Comparison of ENCODE assay signal across 1 cellular context in the genomic region with DNA sequence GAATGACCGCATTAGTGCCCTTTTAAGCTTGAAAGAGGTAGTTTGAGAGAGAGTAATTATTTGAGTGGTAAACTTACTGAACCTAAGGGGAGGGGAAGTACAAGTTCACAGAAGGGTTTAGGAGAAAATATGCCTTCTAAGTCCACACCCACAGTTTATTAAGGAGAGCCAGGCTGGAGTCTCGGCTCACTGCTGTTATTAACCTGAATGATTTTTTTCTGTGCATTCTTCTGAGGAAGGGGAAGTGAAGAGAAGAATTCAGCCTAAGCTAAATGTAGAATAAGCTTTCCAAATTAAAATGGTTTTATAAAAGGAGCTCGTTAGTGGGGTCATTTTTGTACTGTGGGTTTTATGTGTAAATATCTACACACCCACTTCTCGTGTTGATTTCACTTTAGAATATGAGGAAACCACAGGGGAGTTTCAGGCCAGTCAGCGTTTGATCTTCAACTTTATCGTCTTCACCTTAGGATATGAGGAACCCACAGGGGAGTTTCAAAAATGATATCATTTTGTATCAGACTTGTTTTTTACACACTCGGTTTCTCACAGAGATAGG.
A peak's percentile ranks its signal among the peaks of the same experiment; 100 is the strongest.
TF ChIP-seq lines count a peak whose summit lies in the region.

No MANE protein-coding gene starts in this region.

TF ChIP-seq in GM12878, 131 proteins besides CTCF, POLR2A, EP300 and RAD21 (continues in another document):
- TF ChIP-seq CHD4 (IDR thresholded peaks at IDR 0.05) (no peak), IRF4 (IDR thresholded peaks at IDR 0.05; ENCODE audit: low read depth, low read length) (no peak), SMC3 (IDR thresholded peaks at IDR 0.05; ENCODE audit: borderline replicate concordance, low read length) (no peak), SP1 (IDR thresholded peaks at IDR 0.05; ENCODE audit: low read depth, low read length) (no peak), IKZF2 (IDR thresholded peaks at IDR 0.05) (peak; percentile 53 to 54; a peak in 2 of 4 replicates), ATF7 (IDR thresholded peaks at IDR 0.05; ENCODE audit: low read depth) (peak; percentile 92), NBN (IDR thresholded peaks at IDR 0.05) (0 out of 2 replicates have a peak, but pooled peaks have one; percentile 39), HDAC6 (IDR thresholded peaks at IDR 0.05; ENCODE audit: unreplicated experiment) (no peak), MYC (IDR thresholded peaks at IDR 0.05; ENCODE audit: insufficient read depth, insufficient read length, insufficient replicate concordance, low read length, severe bottlenecking) (no peak), BACH1 (IDR thresholded peaks at IDR 0.05; ENCODE audit: borderline replicate concordance) (no peak), RB1 (IDR thresholded peaks at IDR 0.05; ENCODE audit: borderline replicate concordance) (no peak), NFIC (IDR thresholded peaks at IDR 0.05; ENCODE audit: low read depth, low read length) (peak; percentile 93), ZSCAN29 (IDR thresholded peaks at IDR 0.05) (no peak), JUNB (IDR thresholded peaks at IDR 0.05) (peak; percentile 54), FOXK2 (IDR thresholded peaks at IDR 0.05) (no peak), MTA2 (IDR thresholded peaks at IDR 0.05; ENCODE audit: low read depth) (peak; percentile 93), MXI1 (IDR thresholded peaks at IDR 0.05; ENCODE audit: low read depth, low read length) (no peak), CHD1 (IDR thresholded peaks at IDR 0.05; ENCODE audit: low read depth, low read length) (no peak), NFXL1 (IDR thresholded peaks at IDR 0.05; ENCODE audit: borderline replicate concordance) (no peak), IKZF1 (conservative IDR thresholded peaks at IDR 0.05) (peak; percentile 35), NR2F1 (conservative IDR thresholded peaks at IDR 0.05) (peak; percentile 71), TAF1 (IDR thresholded peaks at IDR 0.05; ENCODE audit: borderline replicate concordance, low read depth, low read length) (no peak), PAX5 (IDR thresholded peaks at IDR 0.05; ENCODE audit: borderline replicate concordance, low read depth, low read length) (no peak), MEF2B (IDR thresholded peaks at IDR 0.05; ENCODE audit: partially characterized antibody, poor library complexity, severe bottlenecking) (peak; percentile 83), POLR2AphosphoS5 (IDR thresholded peaks at IDR 0.05; ENCODE audit: low read length) (0 out of 2 replicates have a peak, but pooled peaks have one; percentile 5), CREM (IDR thresholded peaks at IDR 0.05; ENCODE audit: low read depth) (peak; percentile 72), NR2C1 (IDR thresholded peaks at IDR 0.05) (no peak), TARDBP (IDR thresholded peaks at IDR 0.05; ENCODE audit: borderline replicate concordance) (no peak), RUNX3 (IDR thresholded peaks at IDR 0.05; ENCODE audit: low read length) (peak; percentile 97), RELA (IDR thresholded peaks at IDR 0.05; ENCODE audit: borderline replicate concordance, partially characterized antibody) (no peak)
- TF ChIP-seq, protein P1, sequence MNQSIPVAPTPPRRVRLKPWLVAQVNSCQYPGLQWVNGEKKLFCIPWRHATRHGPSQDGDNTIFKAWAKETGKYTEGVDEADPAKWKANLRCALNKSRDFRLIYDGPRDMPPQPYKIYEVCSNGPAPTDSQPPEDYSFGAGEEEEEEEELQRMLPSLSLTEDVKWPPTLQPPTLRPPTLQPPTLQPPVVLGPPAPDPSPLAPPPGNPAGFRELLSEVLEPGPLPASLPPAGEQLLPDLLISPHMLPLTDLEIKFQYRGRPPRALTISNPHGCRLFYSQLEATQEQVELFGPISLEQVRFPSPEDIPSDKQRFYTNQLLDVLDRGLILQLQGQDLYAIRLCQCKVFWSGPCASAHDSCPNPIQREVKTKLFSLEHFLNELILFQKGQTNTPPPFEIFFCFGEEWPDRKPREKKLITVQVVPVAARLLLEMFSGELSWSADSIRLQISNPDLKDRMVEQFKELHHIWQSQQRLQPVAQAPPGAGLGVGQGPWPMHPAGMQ (IDR thresholded peaks at IDR 0.05; ENCODE audit: borderline replicate concordance), result no peak
- TF ChIP-seq, protein P2, sequence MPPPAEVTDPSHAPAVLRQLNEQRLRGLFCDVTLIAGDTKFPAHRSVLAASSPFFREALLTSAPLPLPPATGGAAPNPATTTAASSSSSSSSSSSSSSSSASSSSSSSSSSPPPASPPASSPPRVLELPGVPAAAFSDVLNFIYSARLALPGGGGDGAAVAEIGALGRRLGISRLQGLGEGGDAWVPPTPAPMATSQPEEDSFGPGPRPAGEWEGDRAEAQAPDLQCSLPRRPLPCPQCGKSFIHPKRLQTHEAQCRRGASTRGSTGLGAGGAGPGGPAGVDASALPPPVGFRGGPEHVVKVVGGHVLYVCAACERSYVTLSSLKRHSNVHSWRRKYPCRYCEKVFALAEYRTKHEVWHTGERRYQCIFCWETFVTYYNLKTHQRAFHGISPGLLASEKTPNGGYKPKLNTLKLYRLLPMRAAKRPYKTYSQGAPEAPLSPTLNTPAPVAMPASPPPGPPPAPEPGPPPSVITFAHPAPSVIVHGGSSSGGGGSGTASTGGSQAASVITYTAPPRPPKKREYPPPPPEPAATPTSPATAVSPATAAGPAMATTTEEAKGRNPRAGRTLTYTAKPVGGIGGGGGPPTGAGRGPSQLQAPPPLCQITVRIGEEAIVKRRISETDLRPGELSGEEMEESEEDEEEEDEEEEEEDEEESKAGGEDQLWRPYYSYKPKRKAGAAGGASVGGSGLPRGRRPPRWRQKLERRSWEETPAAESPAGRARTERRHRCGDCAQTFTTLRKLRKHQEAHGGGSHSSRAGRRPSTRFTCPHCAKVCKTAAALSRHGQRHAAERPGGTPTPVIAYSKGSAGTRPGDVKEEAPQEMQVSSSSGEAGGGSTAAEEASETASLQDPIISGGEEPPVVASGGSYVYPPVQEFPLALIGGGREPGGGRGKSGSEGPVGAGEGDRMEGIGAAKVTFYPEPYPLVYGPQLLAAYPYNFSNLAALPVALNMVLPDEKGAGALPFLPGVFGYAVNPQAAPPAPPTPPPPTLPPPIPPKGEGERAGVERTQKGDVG (CRISPR knock-in tag; IDR thresholded peaks at IDR 0.05), result no peak
- TF ChIP-seq, protein P3, sequence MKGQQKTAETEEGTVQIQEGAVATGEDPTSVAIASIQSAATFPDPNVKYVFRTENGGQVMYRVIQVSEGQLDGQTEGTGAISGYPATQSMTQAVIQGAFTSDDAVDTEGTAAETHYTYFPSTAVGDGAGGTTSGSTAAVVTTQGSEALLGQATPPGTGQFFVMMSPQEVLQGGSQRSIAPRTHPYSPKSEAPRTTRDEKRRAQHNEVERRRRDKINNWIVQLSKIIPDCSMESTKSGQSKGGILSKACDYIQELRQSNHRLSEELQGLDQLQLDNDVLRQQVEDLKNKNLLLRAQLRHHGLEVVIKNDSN (IDR thresholded peaks at IDR 0.05; ENCODE audit: borderline replicate concordance, extremely low read length, insufficient read depth, low read depth, low read length), result no peak
- TF ChIP-seq, protein P4, sequence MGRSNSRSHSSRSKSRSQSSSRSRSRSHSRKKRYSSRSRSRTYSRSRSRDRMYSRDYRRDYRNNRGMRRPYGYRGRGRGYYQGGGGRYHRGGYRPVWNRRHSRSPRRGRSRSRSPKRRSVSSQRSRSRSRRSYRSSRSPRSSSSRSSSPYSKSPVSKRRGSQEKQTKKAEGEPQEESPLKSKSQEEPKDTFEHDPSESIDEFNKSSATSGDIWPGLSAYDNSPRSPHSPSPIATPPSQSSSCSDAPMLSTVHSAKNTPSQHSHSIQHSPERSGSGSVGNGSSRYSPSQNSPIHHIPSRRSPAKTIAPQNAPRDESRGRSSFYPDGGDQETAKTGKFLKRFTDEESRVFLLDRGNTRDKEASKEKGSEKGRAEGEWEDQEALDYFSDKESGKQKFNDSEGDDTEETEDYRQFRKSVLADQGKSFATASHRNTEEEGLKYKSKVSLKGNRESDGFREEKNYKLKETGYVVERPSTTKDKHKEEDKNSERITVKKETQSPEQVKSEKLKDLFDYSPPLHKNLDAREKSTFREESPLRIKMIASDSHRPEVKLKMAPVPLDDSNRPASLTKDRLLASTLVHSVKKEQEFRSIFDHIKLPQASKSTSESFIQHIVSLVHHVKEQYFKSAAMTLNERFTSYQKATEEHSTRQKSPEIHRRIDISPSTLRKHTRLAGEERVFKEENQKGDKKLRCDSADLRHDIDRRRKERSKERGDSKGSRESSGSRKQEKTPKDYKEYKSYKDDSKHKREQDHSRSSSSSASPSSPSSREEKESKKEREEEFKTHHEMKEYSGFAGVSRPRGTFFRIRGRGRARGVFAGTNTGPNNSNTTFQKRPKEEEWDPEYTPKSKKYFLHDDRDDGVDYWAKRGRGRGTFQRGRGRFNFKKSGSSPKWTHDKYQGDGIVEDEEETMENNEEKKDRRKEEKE (IDR thresholded peaks at IDR 0.05), result no peak
- TF ChIP-seq, protein P5, sequence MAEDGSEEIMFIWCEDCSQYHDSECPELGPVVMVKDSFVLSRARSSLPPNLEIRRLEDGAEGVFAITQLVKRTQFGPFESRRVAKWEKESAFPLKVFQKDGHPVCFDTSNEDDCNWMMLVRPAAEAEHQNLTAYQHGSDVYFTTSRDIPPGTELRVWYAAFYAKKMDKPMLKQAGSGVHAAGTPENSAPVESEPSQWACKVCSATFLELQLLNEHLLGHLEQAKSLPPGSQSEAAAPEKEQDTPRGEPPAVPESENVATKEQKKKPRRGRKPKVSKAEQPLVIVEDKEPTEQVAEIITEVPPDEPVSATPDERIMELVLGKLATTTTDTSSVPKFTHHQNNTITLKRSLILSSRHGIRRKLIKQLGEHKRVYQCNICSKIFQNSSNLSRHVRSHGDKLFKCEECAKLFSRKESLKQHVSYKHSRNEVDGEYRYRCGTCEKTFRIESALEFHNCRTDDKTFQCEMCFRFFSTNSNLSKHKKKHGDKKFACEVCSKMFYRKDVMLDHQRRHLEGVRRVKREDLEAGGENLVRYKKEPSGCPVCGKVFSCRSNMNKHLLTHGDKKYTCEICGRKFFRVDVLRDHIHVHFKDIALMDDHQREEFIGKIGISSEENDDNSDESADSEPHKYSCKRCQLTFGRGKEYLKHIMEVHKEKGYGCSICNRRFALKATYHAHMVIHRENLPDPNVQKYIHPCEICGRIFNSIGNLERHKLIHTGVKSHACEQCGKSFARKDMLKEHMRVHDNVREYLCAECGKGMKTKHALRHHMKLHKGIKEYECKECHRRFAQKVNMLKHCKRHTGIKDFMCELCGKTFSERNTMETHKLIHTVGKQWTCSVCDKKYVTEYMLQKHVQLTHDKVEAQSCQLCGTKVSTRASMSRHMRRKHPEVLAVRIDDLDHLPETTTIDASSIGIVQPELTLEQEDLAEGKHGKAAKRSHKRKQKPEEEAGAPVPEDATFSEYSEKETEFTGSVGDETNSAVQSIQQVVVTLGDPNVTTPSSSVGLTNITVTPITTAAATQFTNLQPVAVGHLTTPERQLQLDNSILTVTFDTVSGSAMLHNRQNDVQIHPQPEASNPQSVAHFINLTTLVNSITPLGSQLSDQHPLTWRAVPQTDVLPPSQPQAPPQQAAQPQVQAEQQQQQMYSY (CRISPR knock-in tag; IDR thresholded peaks at IDR 0.05), result no peak
- TF ChIP-seq, protein P6, sequence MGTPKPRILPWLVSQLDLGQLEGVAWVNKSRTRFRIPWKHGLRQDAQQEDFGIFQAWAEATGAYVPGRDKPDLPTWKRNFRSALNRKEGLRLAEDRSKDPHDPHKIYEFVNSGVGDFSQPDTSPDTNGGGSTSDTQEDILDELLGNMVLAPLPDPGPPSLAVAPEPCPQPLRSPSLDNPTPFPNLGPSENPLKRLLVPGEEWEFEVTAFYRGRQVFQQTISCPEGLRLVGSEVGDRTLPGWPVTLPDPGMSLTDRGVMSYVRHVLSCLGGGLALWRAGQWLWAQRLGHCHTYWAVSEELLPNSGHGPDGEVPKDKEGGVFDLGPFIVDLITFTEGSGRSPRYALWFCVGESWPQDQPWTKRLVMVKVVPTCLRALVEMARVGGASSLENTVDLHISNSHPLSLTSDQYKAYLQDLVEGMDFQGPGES (IDR thresholded peaks at IDR 0.05), result no peak
- TF ChIP-seq, protein P7, sequence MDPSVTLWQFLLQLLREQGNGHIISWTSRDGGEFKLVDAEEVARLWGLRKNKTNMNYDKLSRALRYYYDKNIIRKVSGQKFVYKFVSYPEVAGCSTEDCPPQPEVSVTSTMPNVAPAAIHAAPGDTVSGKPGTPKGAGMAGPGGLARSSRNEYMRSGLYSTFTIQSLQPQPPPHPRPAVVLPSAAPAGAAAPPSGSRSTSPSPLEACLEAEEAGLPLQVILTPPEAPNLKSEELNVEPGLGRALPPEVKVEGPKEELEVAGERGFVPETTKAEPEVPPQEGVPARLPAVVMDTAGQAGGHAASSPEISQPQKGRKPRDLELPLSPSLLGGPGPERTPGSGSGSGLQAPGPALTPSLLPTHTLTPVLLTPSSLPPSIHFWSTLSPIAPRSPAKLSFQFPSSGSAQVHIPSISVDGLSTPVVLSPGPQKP (IDR thresholded peaks at IDR 0.05; ENCODE audit: low read depth, low read length), result no peak
- TF ChIP-seq, protein P8, sequence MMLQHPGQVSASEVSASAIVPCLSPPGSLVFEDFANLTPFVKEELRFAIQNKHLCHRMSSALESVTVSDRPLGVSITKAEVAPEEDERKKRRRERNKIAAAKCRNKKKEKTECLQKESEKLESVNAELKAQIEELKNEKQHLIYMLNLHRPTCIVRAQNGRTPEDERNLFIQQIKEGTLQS (IDR thresholded peaks at IDR 0.05; ENCODE audit: borderline replicate concordance, extremely low read depth, low read depth, low read length), result no peak
- TF ChIP-seq, protein P9, sequence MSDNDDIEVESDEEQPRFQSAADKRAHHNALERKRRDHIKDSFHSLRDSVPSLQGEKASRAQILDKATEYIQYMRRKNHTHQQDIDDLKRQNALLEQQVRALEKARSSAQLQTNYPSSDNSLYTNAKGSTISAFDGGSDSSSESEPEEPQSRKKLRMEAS (IDR thresholded peaks at IDR 0.05; ENCODE audit: low read depth, low read length), result no peak
- TF ChIP-seq, protein P10, sequence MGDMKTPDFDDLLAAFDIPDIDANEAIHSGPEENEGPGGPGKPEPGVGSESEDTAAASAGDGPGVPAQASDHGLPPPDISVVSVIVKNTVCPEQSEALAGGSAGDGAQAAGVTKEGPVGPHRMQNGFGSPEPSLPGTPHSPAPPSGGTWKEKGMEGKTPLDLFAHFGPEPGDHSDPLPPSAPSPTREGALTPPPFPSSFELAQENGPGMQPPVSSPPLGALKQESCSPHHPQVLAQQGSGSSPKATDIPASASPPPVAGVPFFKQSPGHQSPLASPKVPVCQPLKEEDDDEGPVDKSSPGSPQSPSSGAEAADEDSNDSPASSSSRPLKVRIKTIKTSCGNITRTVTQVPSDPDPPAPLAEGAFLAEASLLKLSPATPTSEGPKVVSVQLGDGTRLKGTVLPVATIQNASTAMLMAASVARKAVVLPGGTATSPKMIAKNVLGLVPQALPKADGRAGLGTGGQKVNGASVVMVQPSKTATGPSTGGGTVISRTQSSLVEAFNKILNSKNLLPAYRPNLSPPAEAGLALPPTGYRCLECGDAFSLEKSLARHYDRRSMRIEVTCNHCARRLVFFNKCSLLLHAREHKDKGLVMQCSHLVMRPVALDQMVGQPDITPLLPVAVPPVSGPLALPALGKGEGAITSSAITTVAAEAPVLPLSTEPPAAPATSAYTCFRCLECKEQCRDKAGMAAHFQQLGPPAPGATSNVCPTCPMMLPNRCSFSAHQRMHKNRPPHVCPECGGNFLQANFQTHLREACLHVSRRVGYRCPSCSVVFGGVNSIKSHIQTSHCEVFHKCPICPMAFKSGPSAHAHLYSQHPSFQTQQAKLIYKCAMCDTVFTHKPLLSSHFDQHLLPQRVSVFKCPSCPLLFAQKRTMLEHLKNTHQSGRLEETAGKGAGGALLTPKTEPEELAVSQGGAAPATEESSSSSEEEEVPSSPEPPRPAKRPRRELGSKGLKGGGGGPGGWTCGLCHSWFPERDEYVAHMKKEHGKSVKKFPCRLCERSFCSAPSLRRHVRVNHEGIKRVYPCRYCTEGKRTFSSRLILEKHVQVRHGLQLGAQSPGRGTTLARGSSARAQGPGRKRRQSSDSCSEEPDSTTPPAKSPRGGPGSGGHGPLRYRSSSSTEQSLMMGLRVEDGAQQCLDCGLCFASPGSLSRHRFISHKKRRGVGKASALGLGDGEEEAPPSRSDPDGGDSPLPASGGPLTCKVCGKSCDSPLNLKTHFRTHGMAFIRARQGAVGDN (IDR thresholded peaks at IDR 0.05), result no peak
